Comparison of ENCODE assay signal across 9 cellular contexts in the genomic region with DNA sequence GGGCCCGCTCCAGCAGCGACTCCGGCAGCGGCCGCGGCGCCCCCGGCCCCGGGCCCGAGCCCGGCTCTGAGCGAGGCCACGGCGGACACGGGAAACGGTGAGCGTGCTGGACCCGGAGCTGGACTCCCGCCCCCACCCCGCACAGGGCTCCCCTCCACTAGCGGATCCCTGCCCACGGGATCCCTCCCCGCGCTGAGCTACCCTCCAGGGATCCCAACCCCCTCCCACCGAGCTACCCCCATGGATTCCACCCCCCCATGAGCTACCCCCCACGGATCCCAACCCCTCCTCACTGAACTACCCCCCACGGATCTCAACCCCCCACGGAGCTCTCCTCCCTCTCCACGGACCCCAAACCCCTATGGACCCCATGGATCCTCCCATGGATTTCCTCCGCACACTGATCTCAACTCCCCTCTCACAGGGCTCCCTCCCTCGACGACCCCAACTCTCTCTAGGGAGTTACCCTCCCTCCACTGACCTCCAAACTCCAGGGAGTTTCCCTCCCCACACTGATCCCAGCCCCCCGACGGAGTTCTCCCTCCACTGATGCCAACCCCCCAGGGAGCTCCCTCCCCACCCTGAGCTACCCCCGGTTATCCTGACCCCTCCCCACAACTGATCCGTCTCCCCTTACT. TPM values are rescaled to one million over a fixed set of nuclear protein-coding genes. Genes with fewer than 3 reads are reported as not detected.
DNase-seq lines count a peak whose midpoint lies in the region; ATAC-seq, FAIRE-seq and TF ChIP-seq lines count a peak whose summit lies in the region.
"Had no signal": no experiment of that assay in that cellular context is flagged by ENCODE, and none has a peak within 500 bp of the region (broad histone marks: within the 10 kb centered on the region; RNA-seq: fewer than 3 reads in every experiment).

No MANE protein-coding gene starts in this region.

- TF ChIP-seq CTCF in GM20000 (IDR thresholded peaks at IDR 0.05; ENCODE audit: extremely low read depth, missing control alignments), result no peak
- TF ChIP-seq CTCF in activated B cell treated with CpG ODN at 0.5 μM for 24 hours (IDR thresholded peaks at IDR 0.05), result no peak
- no peak for TF ChIP-seq CTCF in fibroblast of mammary gland (conservative IDR thresholded peaks at IDR 0.05; ENCODE audit: control insufficient read depth, insufficient read depth, low read depth, low read length)
- no peak for TF ChIP-seq CTCF in retinal pigment epithelial cell (conservative IDR thresholded peaks at IDR 0.05; ENCODE audit: low read depth, low read length)

- peaks cover 16% of the 10 kb centered on the region for H3K4me1 Mint-ChIP-seq in activated B cell treated with CpG ODN at 0.5 μM for 24 hours

- POLR2A ChIA-PET in activated B cell treated with CpG ODN at 0.5 μM for 24 hours (lab: Charles Lee), result interaction anchor here (0.6 to 0.9 kb wide), 3 partner anchors 10 to 36 kb away, joined by 3 to 6 read pairs (median 4); no protein-coding TSS in a partner anchor

- FAIRE-seq in H54 (lab: Jason Lieb, UNC), result no peak

- peak; percentile 36 for DNase-seq in GM20000 (ENCODE audit: low spot score)
- no peak for DNase-seq in activated B cell treated with CpG ODN at 0.5 μM for 24 hours
- no peak for DNase-seq in fibroblast of mammary gland (ENCODE audit: low read depth)
- DNase-seq in retinal pigment epithelial cell (ENCODE audit: low read depth), result no peak
- DNase-seq in COLO829 (ENCODE audit: low spot score), result no peak
- DNase-seq in inferior parietal cortex (ENCODE audit: extremely low spot score), result no peak
- no peak for DNase-seq in H54 (ENCODE audit: insufficient read length, low spot score)
- DNase-seq: NCI-H526 treated with DMSO at 0.1 percent for 48 hours had no signal

- no peak for TF ChIP-seq POLR2A in H54 (IDR thresholded peaks at IDR 0.05; ENCODE audit: low read depth, low read length)

- H3K36me3 Mint-ChIP-seq in activated B cell treated with CpG ODN at 0.5 μM for 24 hours (ENCODE audit: low read depth), result no peaks in the 10 kb centered on the region

- H3K9me3 Mint-ChIP-seq in activated B cell treated with CpG ODN at 0.5 μM for 24 hours, result no peaks in the 10 kb centered on the region

- no peak overlapping the region for H3K27ac Mint-ChIP-seq in activated B cell treated with CpG ODN at 0.5 μM for 24 hours

- no peak for ATAC-seq in activated B cell treated with CpG ODN at 0.5 μM for 24 hours (ENCODE audit: low read depth)
- no peak for ATAC-seq in HG02973 (IDR thresholded peaks at IDR 0.05; ENCODE audit: unreplicated experiment)

- H3K4me3 ChIP-seq in fibroblast of mammary gland (ENCODE audit: control insufficient read depth, low read depth, low read length), result peak overlapping the region; percentile 27
- H3K4me3 ChIP-seq in retinal pigment epithelial cell (ENCODE audit: low read length), result peak overlapping the region; percentile 14

- CTCF ChIA-PET in activated B cell treated with CpG ODN at 0.5 μM for 24 hours (lab: Charles Lee), result interaction anchor here (1.4 kb wide), 1 partner anchor 32 kb away, joined by 6 read pairs; no protein-coding TSS in a partner anchor

- H3K4me3 Mint-ChIP-seq in activated B cell treated with CpG ODN at 0.5 μM for 24 hours, result peak overlapping the region; percentile 68

- intact Hi-C loops in activated B cell treated with CpG ODN at 0.5 μM for 24 hours (cut with micrococcal nuclease), result no loop called here

- H3K27me3 Mint-ChIP-seq in activated B cell treated with CpG ODN at 0.5 μM for 24 hours, result peaks cover 43% of the 10 kb centered on the region

RNA-seq across cellular contexts. Expression of gene HSPB1, which starts 20.6 kb away (rescaled TPM):
- 63.4 and 65.6 TPM in 2 replicates for total RNA-seq in activated B cell treated with CpG ODN at 0.5 μM for 24 hours
